In genomic region chr5:90386099-90386710, GRCh38 we compare ENCODE assay signal across 9 cellular contexts. TPM values are rescaled to one million over a fixed set of nuclear protein-coding genes. Genes with fewer than 3 reads are reported as not detected.
DNase-seq lines count a peak whose midpoint lies in the region; ATAC-seq and TF ChIP-seq lines count a peak whose summit lies in the region.
"Had no signal": no experiment of that assay in that cellular context is flagged by ENCODE, and none has a peak within 500 bp of the region (broad histone marks: within the 10 kb centered on the region; RNA-seq: fewer than 3 reads in every experiment).

No MANE protein-coding gene starts in this region.

- no peak overlapping the region for H3K4me3 Mint-ChIP-seq in stimulated activated memory B cell treated with anti-CD40 and anti-IgM and Interleukin-4, amounts not matched to agents 10 μg/mL and 1 μg/mL and 100 μg/mL, for 72 hours
- H3K4me3 Mint-ChIP-seq: CD4-positive, alpha-beta memory T cell had no signal

- H3K27ac ChIP-seq in spleen (no peak overlapping the region), thyroid gland (no peak overlapping the region)

- no peaks in the 10 kb centered on the region for H3K27me3 ChIP-seq in spleen (replicated peaks in 1 of 7)
- H3K27me3 ChIP-seq in thyroid gland = no peaks in the 10 kb centered on the region

- TF ChIP-seq CTCF in epithelial cell of esophagus (IDR thresholded peaks at IDR 0.05; ENCODE audit: insufficient read depth, low read depth, low read length, missing control alignments) = peak; percentile 39
- TF ChIP-seq CTCF in spleen (IDR thresholded peaks at IDR 0.05 in 8 of 11, conservative IDR thresholded peaks at IDR 0.05 in 3 of 11) = peak in 6 of 11 experiments; percentile 22 to 44 (median 33)
- peak in 3 of 6 experiments; percentile 46 to 61 (median 58) for TF ChIP-seq CTCF in thyroid gland (IDR thresholded peaks at IDR 0.05)

- TF ChIP-seq POLR2A in spleen (IDR thresholded peaks at IDR 0.05) (no peak), thyroid gland (IDR thresholded peaks at IDR 0.05) (no peak)

- H3K9me3 ChIP-seq in spleen (no peaks in the 10 kb centered on the region), thyroid gland (no peaks in the 10 kb centered on the region)

- no peaks in the 10 kb centered on the region for H3K36me3 ChIP-seq in spleen
- H3K36me3 ChIP-seq in thyroid gland = no peaks in the 10 kb centered on the region

- peaks cover 5% of the 10 kb centered on the region for H3K36me3 Mint-ChIP-seq in stimulated activated memory B cell treated with anti-CD40 and anti-IgM and Interleukin-4, amounts not matched to agents 10 μg/mL and 1 μg/mL and 100 μg/mL, for 72 hours
- H3K36me3 Mint-ChIP-seq: CD4-positive, alpha-beta memory T cell had no signal

- no peak overlapping the region for H3K4me3 ChIP-seq in epithelial cell of esophagus (ENCODE audit: low read length)
- no peak overlapping the region for H3K4me3 ChIP-seq in spleen
- no peak overlapping the region for H3K4me3 ChIP-seq in thyroid gland (replicated peaks in 1 of 3)

- WGBS in spleen, 5 donors = 91 to 100% (median 98%) methylated on average over 1 of the region's 1 CpG
- 94% methylated on average over 1 of the region's 1 CpG for WGBS in thyroid gland, 2 donors

- no peak for ATAC-seq in stimulated activated memory B cell treated with anti-CD40 and anti-IgM and Interleukin-4, amounts not matched to agents 10 μg/mL and 1 μg/mL and 100 μg/mL, for 72 hours

- H3K4me1 ChIP-seq in spleen = no peaks in the 10 kb centered on the region
- H3K4me1 ChIP-seq in thyroid gland = no peaks in the 10 kb centered on the region

- intact Hi-C loops in spleen (cut with DNase I; ENCODE audit: low total_unique reads) = no loop called here
- intact Hi-C loops in thyroid gland (cut with DNase I) = no loop called here

- peak; percentile 12 for DNase-seq in NCI-H510A treated with DMSO at 0.1 percent for 48 hours (lab: John Stamatoyannopoulos, UW)
- DNase-seq in NCI-H510A (lab: John Stamatoyannopoulos, UW) = no peak
- DNase-seq in NCI-H748 (lab: John Stamatoyannopoulos, UW; ENCODE audit: unreplicated experiment) = peak; percentile 50
- DNase-seq in epithelial cell of esophagus (ENCODE audit: low read depth) = peak; percentile 39
- no peak for DNase-seq in spleen
- DNase-seq in thyroid gland = no peak
- DNase-seq in epidermal melanocyte (ENCODE audit: insufficient read length, low spot score) = no peak

- H3K9me3 Mint-ChIP-seq in stimulated activated memory B cell treated with anti-CD40 and anti-IgM and Interleukin-4, amounts not matched to agents 10 μg/mL and 1 μg/mL and 100 μg/mL, for 72 hours = no peaks in the 10 kb centered on the region

- H3K27me3 Mint-ChIP-seq in stimulated activated memory B cell treated with anti-CD40 and anti-IgM and Interleukin-4, amounts not matched to agents 10 μg/mL and 1 μg/mL and 100 μg/mL, for 72 hours = no peaks in the 10 kb centered on the region

- H3K27ac Mint-ChIP-seq in stimulated activated memory B cell treated with anti-CD40 and anti-IgM and Interleukin-4, amounts not matched to agents 10 μg/mL and 1 μg/mL and 100 μg/mL, for 72 hours = no peak overlapping the region
- H3K27ac Mint-ChIP-seq: CD4-positive, alpha-beta memory T cell had no signal

- no peaks in the 10 kb centered on the region for H3K4me1 Mint-ChIP-seq in stimulated activated memory B cell treated with anti-CD40 and anti-IgM and Interleukin-4, amounts not matched to agents 10 μg/mL and 1 μg/mL and 100 μg/mL, for 72 hours
- H3K4me1 Mint-ChIP-seq: CD4-positive, alpha-beta memory T cell had no signal

RNA-seq across cellular contexts. Expression of gene CETN3, which starts 23.4 kb away (rescaled TPM):
- total RNA-seq in spleen = 10 to 100 TPM in 6 of 7 donors, 1 to 10 TPM in 1; 7.8 to 20.2 (median 16.2) TPM
- 10 to 100 TPM; 18.2 to 28.2 (median 22.0) TPM for polyA plus RNA-seq in spleen
- total RNA-seq in thyroid gland = 10 to 100 TPM in 3 of 4 donors, 1 to 10 TPM in 1; 8.4 to 17.3 (median 13.4) TPM

Comparison
In these comparisons a context has a peak if more than half of its experiments do, and no peak if none do; other contexts are left out.
1. DNase-seq: peak in NCI-H510A treated with DMSO at 0.1 percent for 48 hours (single experiment), NCI-H748 (single experiment) and epithelial cell of esophagus (single experiment); none in NCI-H510A (single experiment), spleen (single experiment), thyroid gland (0 of 2) and epidermal melanocyte (single experiment).